ENCODE assay signal across 8 cellular contexts in genomic region chr2:70340921-70341765, GRCh38. TPM values are rescaled to one million over a fixed set of nuclear protein-coding genes. Genes with fewer than 3 reads are reported as not detected.
DNase-seq lines count a peak whose midpoint lies in the region; ATAC-seq and TF ChIP-seq lines count a peak whose summit lies in the region.

No MANE protein-coding gene starts in this region.

- H3K4me3 ChIP-seq in MM.1S (ENCODE audit: low read length) (no peak overlapping the region), kidney epithelial cell (ENCODE audit: low read depth, low read length) (no peak overlapping the region)

- no peaks in the 10 kb centered on the region for H3K4me1 ChIP-seq in MM.1S (ENCODE audit: low read length)

- DNase-seq in NCI-H524 (lab: John Stamatoyannopoulos, UW): peak; percentile 45 to 68
- DNase-seq in NCI-H524 treated with DMSO at 0.1 percent for 48 hours (lab: John Stamatoyannopoulos, UW): no peak
- DNase-seq in MM.1S: peak; percentile 50
- peak; percentile 7 for DNase-seq in T follicular helper cell (ENCODE audit: low read depth)
- peak; percentile 43 for DNase-seq in central memory CD4-positive, alpha-beta T cell
- no peak for DNase-seq in kidney epithelial cell (ENCODE audit: low read depth)
- DNase-seq in stimulated activated CD4-positive, alpha-beta T cell treated with anti-CD3 and anti-CD28 coated beads, TNF-alpha, amount 100 ng/mL, for 24 hours (ENCODE audit: low read depth in 3 of 3): peak in 2 of 3 experiments; percentile 7 to 13

- no peaks in the 10 kb centered on the region for H3K79me2 ChIP-seq in MM.1S (ENCODE audit: low read length)

- TF ChIP-seq CTCF in MM.1S (IDR thresholded peaks at IDR 0.05; ENCODE audit: low read length): peak; percentile 94
- TF ChIP-seq CTCF in kidney epithelial cell (IDR thresholded peaks at IDR 0.05; ENCODE audit: insufficient read depth, low read length, poor library complexity, severe bottlenecking): peak; percentile 77

- H4K20me1 ChIP-seq in MM.1S (ENCODE audit: insufficient read depth, low read length): no peaks in the 10 kb centered on the region

- H3K27me3 ChIP-seq in MM.1S (replicated peaks; ENCODE audit: insufficient read depth, low read length) (no peaks in the 10 kb centered on the region), kidney epithelial cell (ENCODE audit: control insufficient read depth, insufficient read depth, low read length) (no peaks in the 10 kb centered on the region)

- no peak overlapping the region for H3K27ac ChIP-seq in MM.1S (ENCODE audit: low read length)

- H3F3A ChIP-seq in MM.1S (ENCODE audit: insufficient read depth, low read length): no peaks in the 10 kb centered on the region

- H3K9ac ChIP-seq in MM.1S (ENCODE audit: low read length): no peak overlapping the region

- H3K9me3 ChIP-seq in MM.1S (replicated peaks; ENCODE audit: insufficient read depth, low read length): no peaks in the 10 kb centered on the region

- no peaks in the 10 kb centered on the region for H3K9me2 ChIP-seq in MM.1S (replicated peaks; ENCODE audit: insufficient read depth, low read length)

- ATAC-seq in HG03025 (IDR thresholded peaks at IDR 0.05; ENCODE audit: low FRiP score, unreplicated experiment): no peak

- H3K4me2 ChIP-seq in MM.1S (ENCODE audit: low read depth, low read length): no peak overlapping the region

- no peak overlapping the region for H2AFZ ChIP-seq in MM.1S (ENCODE audit: low read length)

- H3K36me3 ChIP-seq in MM.1S (replicated peaks; ENCODE audit: insufficient read depth, low read length) (no peaks in the 10 kb centered on the region), kidney epithelial cell (ENCODE audit: control insufficient read depth, insufficient read depth, low read length) (no peaks in the 10 kb centered on the region)

RNA-seq across cellular contexts. Expression of gene FAM136A, which starts 39.3 kb away (rescaled TPM):
- total RNA-seq in kidney epithelial cell: 67.1 and 70.5 TPM in 2 replicates

RNA-seq across cellular contexts. Expression of gene SNRPG, which starts 47.6 kb away (rescaled TPM):
- 133 and 151 TPM in 2 replicates for total RNA-seq in kidney epithelial cell

Comparison
In these comparisons a context has a peak if more than half of its experiments do, and no peak if none do; other contexts are left out.
1. DNase-seq: peak in NCI-H524 (2 of 2), MM.1S (single experiment), T follicular helper cell (single experiment), central memory CD4-positive, alpha-beta T cell (single experiment) and stimulated activated CD4-positive, alpha-beta T cell treated with anti-CD3 and anti-CD28 coated beads, TNF-alpha, amount 100 ng/mL, for 24 hours (2 of 3); none in NCI-H524 treated with DMSO at 0.1 percent for 48 hours (single experiment) and kidney epithelial cell (single experiment).